In genomic region chr11:71863978-71864627, GRCh38 we compare ENCODE assay signal across 9 cellular contexts. TPM values are rescaled to one million over a fixed set of nuclear protein-coding genes. Genes with fewer than 3 reads are reported as not detected.
A peak's percentile ranks its signal among the peaks of the same experiment; 100 is the strongest.
DNase-seq lines count a peak whose midpoint lies in the region; ATAC-seq and TF ChIP-seq lines count a peak whose summit lies in the region.
"Not testable (repeated sequence)": the region's sequence is repeated elsewhere in the genome, so short reads cannot be mapped to it uniquely, and the experiment has no call there.
"Had no signal": no experiment of that assay in that cellular context is flagged by ENCODE, and none has a peak within 500 bp of the region (broad histone marks: within the 10 kb centered on the region; RNA-seq: fewer than 3 reads in every experiment).

No MANE protein-coding gene starts in this region.

- peak; percentile 59 for DNase-seq in COR-L47 (lab: John Stamatoyannopoulos, UW)
- DNase-seq in H9 = peak; percentile 75
- peak; percentile 1 for DNase-seq in NCI-H1417 treated with DMSO at 0.1 percent for 48 hours (lab: John Stamatoyannopoulos, UW)
- DNase-seq in Peyer's patch = peak in 1 of 3 donors; percentile 49
- DNase-seq in activated CD8-positive, alpha-beta T cell treated with anti-CD3 and anti-CD28 coated beads for 36 hours = peak; percentile 40
- DNase-seq in epithelial cell of esophagus (ENCODE audit: low read depth) = peak; percentile 76
- peak; percentile 86 for DNase-seq in left kidney (ENCODE audit: low read depth, low spot score)
- not testable (repeated sequence) for DNase-seq in smooth muscle cell (lab: John Stamatoyannopoulos, UW; ENCODE audit: unreplicated experiment)

- H4K5ac ChIP-seq in H9 (ENCODE audit: insufficient read length, low read depth, low read length) = not testable (repeated sequence)

- TF ChIP-seq POLR2A in Peyer's patch (IDR thresholded peaks at IDR 0.05) = not testable (repeated sequence)

- not testable (repeated sequence) for H3K36me3 Mint-ChIP-seq in H9 (ENCODE audit: insufficient read depth in 1 of 3, low read depth in 3 of 3); activated CD8-positive, alpha-beta T cell treated with anti-CD3 and anti-CD28 coated beads for 36 hours (ENCODE audit: low read depth)

- not testable (repeated sequence) for H3K27me3 Mint-ChIP-seq in H9 (ENCODE audit: low read depth); activated CD8-positive, alpha-beta T cell treated with anti-CD3 and anti-CD28 coated beads for 36 hours

- not testable (repeated sequence) for H2BK5ac ChIP-seq in H9 (ENCODE audit: insufficient read length, low read length)

- H3K23me2 ChIP-seq in H9 (ENCODE audit: insufficient read length, low read depth, low read length, poor library complexity, severe bottlenecking) = not testable (repeated sequence)

- not testable (repeated sequence) for H3K9me3 Mint-ChIP-seq in H9; activated CD8-positive, alpha-beta T cell treated with anti-CD3 and anti-CD28 coated beads for 36 hours

- H4K20me1 ChIP-seq in H9 (ENCODE audit: control insufficient read depth, insufficient read depth, insufficient read length); smooth muscle cell (ENCODE audit: low read depth): not testable (repeated sequence)

- H2BK15ac ChIP-seq in H9 (ENCODE audit: low read depth, low read length) = not testable (repeated sequence)

- H3K14ac ChIP-seq in H9 (ENCODE audit: insufficient read depth, low read length) = not testable (repeated sequence)

- not testable (repeated sequence) for H3K4me3 ChIP-seq in Peyer's patch; epithelial cell of esophagus (ENCODE audit: low read length); smooth muscle cell

- not testable (repeated sequence) for H4K91ac ChIP-seq in H9 (ENCODE audit: insufficient read length, low read depth, low read length)

- not testable (repeated sequence) for H3K4me1 Mint-ChIP-seq in H9; activated CD8-positive, alpha-beta T cell treated with anti-CD3 and anti-CD28 coated beads for 36 hours (ENCODE audit: low read depth)

- H3K9me3 ChIP-seq in H9 (ENCODE audit: control insufficient read depth, low read depth, low read length); Peyer's patch; smooth muscle cell (replicated peaks; ENCODE audit: low read depth): not testable (repeated sequence)

- not testable (repeated sequence) for H3F3A ChIP-seq in smooth muscle cell (ENCODE audit: low read depth)

- not testable (repeated sequence) for H3K79me2 ChIP-seq in H9 (ENCODE audit: insufficient read depth, low read length); smooth muscle cell (ENCODE audit: low read depth)

- not testable (repeated sequence) for H3K18ac ChIP-seq in H9 (ENCODE audit: insufficient read length, low read depth, low read length)

- H3K27ac ChIP-seq in H9 (ENCODE audit: insufficient read length, low read depth, low read length); Peyer's patch; smooth muscle cell (ENCODE audit: low read depth): not testable (repeated sequence)

- intact Hi-C loops in activated CD8-positive, alpha-beta T cell treated with anti-CD3 and anti-CD28 coated beads for 36 hours (cut with micrococcal nuclease) = not testable (repeated sequence)

- CTCF ChIA-PET in activated CD8-positive, alpha-beta T cell treated with anti-CD3 and anti-CD28 coated beads for 36 hours (lab: Charles Lee) = interaction anchor here (0.7 kb wide), 1 partner anchor 64 kb away, joined by 3 read pairs; no protein-coding TSS in a partner anchor

- H3K4me2 ChIP-seq in H9 (ENCODE audit: insufficient read depth, insufficient read length, low read length); smooth muscle cell: not testable (repeated sequence)

- not testable (repeated sequence) for H3K9ac ChIP-seq in H9 (ENCODE audit: extremely low read depth, insufficient read length, low read length); smooth muscle cell (ENCODE audit: low read depth)

- POLR2A ChIA-PET in activated CD8-positive, alpha-beta T cell treated with anti-CD3 and anti-CD28 coated beads for 36 hours (lab: Charles Lee) = not testable (repeated sequence)

- not testable (repeated sequence) for H2AFZ ChIP-seq in H9 (ENCODE audit: low read length); smooth muscle cell (ENCODE audit: low read depth)

- not testable (repeated sequence) for H2BK12ac ChIP-seq in H9 (ENCODE audit: insufficient read length, low read depth, low read length)

- not testable (repeated sequence) for H3K79me1 ChIP-seq in H9 (ENCODE audit: insufficient read depth, low read depth, low read length, poor library complexity, severe bottlenecking)

- not testable (repeated sequence) for H2BK120ac ChIP-seq in H9 (ENCODE audit: low read depth, low read length, poor library complexity, severe bottlenecking)

- not testable (repeated sequence) for H3K36me3 ChIP-seq in Peyer's patch; smooth muscle cell (ENCODE audit: low read depth)

- H3K4me1 ChIP-seq in H9 (ENCODE audit: insufficient read depth, low read length); Peyer's patch; smooth muscle cell (ENCODE audit: low read depth): not testable (repeated sequence)

- H3K4ac ChIP-seq in H9 (ENCODE audit: low read depth, low read length) = not testable (repeated sequence)

- not testable (repeated sequence) for H4K8ac ChIP-seq in H9 (replicated peaks; ENCODE audit: insufficient read length, low read depth, low read length)

- H3K56ac ChIP-seq in H9 (ENCODE audit: insufficient read length, low read depth, low read length) = not testable (repeated sequence)

- not testable (repeated sequence) for H3K27ac Mint-ChIP-seq in H9; activated CD8-positive, alpha-beta T cell treated with anti-CD3 and anti-CD28 coated beads for 36 hours

- not testable (repeated sequence) for H3K27me3 ChIP-seq in H9 (ENCODE audit: insufficient read depth, low read length); Peyer's patch; smooth muscle cell (ENCODE audit: low read depth)

- no CpG with 5 or more reads among the region's 3 CpGs for WGBS in H9 (ENCODE audit: extremely low coverage, insufficient read length, low lambda C conversion rate)
- 54% methylated on average over 3 of the region's 3 CpGs for WGBS in smooth muscle cell (ENCODE audit: low lambda C conversion rate)

- not testable (repeated sequence) for H3K4me3 Mint-ChIP-seq in H9; activated CD8-positive, alpha-beta T cell treated with anti-CD3 and anti-CD28 coated beads for 36 hours

- not testable (repeated sequence) for H2BK20ac ChIP-seq in H9 (ENCODE audit: low read depth, low read length, poor library complexity, severe bottlenecking)

- peak; percentile 82 for ATAC-seq in activated CD8-positive, alpha-beta T cell treated with anti-CD3 and anti-CD28 coated beads for 36 hours

- not testable (repeated sequence) for H3K23ac ChIP-seq in H9 (ENCODE audit: insufficient read length, low read depth, low read length)

- H3T11ph ChIP-seq in H9 (ENCODE audit: low read length) = not testable (repeated sequence)

- peak; percentile 78 for TF ChIP-seq CTCF in H9 (conservative IDR thresholded peaks at IDR 0.05)
- peak in 5 of 6 experiments; percentile 12 to 85 (median 65) for TF ChIP-seq CTCF in Peyer's patch (IDR thresholded peaks at IDR 0.05)
- TF ChIP-seq CTCF in activated CD8-positive, alpha-beta T cell treated with anti-CD3 and anti-CD28 coated beads for 36 hours (IDR thresholded peaks at IDR 0.05) = peak; percentile 56
- TF ChIP-seq CTCF in epithelial cell of esophagus (IDR thresholded peaks at IDR 0.05; ENCODE audit: insufficient read depth, low read depth, low read length, missing control alignments) = peak; percentile 61
- TF ChIP-seq CTCF in smooth muscle cell (IDR thresholded peaks at IDR 0.05; ENCODE audit: borderline replicate concordance, insufficient read depth, poor library complexity, severe bottlenecking) = peak; percentile 50

- H2AK5ac ChIP-seq in H9 (ENCODE audit: insufficient read length, low read length) = not testable (repeated sequence)

RNA-seq across cellular contexts. Expression of gene DEFB131B, which starts 14.2 kb away (rescaled TPM):
- total RNA-seq in H9 (2021) = not detected in 2 replicates
- not detected for total RNA-seq in Peyer's patch
- not detected for total RNA-seq in activated CD8-positive, alpha-beta T cell treated with anti-CD3 and anti-CD28 coated beads for 36 hours
- total RNA-seq in smooth muscle cell = not detected in 2 replicates
- not detected in 2 replicates for polyA plus RNA-seq in smooth muscle cell
- total RNA-seq: temporal lobe had no signal

RNA-seq across cellular contexts. Expression of gene DEFB108B, which starts 31.1 kb away (rescaled TPM):
- total RNA-seq in H9 (2021) = not detected in 2 replicates
- total RNA-seq in Peyer's patch = not detected
- not detected for total RNA-seq in activated CD8-positive, alpha-beta T cell treated with anti-CD3 and anti-CD28 coated beads for 36 hours
- total RNA-seq in smooth muscle cell = not detected in 2 replicates
- not detected in 2 replicates for polyA plus RNA-seq in smooth muscle cell
- total RNA-seq: temporal lobe had no signal
